13 cellular contexts compared by ENCODE assay signal in genomic region chr4:102429553-102429952, GRCh38.
DNase-seq lines count a peak whose midpoint lies in the region; ATAC-seq, FAIRE-seq and TF ChIP-seq lines count a peak whose summit lies in the region.
"Had no signal": no experiment of that assay in that cellular context is flagged by ENCODE, and none has a peak within 500 bp of the region (broad histone marks: within the 10 kb centered on the region; RNA-seq: fewer than 3 reads in every experiment).

No MANE protein-coding gene starts in this region.

- no peaks in the 10 kb centered on the region for H3K9me1 ChIP-seq in keratinocyte (ENCODE audit: control insufficient read depth, extremely low read depth, insufficient read depth, low read length)

- H4K20me1 ChIP-seq in HCT116 (ENCODE audit: insufficient read depth) (no peaks in the 10 kb centered on the region), keratinocyte (ENCODE audit: control insufficient read depth, extremely low read depth, insufficient read depth, low read length) (no peaks in the 10 kb centered on the region)

- DNase-seq in AG08395 (ENCODE audit: low spot score), result peak; percentile 55
- DNase-seq in HCT116 (ENCODE audit: low read depth, low spot score), result peak; percentile 87
- no peak for DNase-seq in activated naive CD8-positive, alpha-beta T cell treated with anti-CD3 and anti-CD28 coated beads, Interleukin-2, amount 50 U/mL, for 24 hours
- peak; percentile 85 for DNase-seq in keratinocyte (ENCODE audit: low read depth, low spot score)
- DNase-seq in posterior cingulate gyrus, result no peak
- DNase-seq in NCI-H345 (lab: John Stamatoyannopoulos, UW), result no peak
- no peak for DNase-seq in stimulated activated naive CD4-positive, alpha-beta T cell (lab: John Stamatoyannopoulos, UW)
- DNase-seq: activated naive CD4-positive, alpha-beta T cell treated with anti-CD3 and anti-CD28 coated beads, Interleukin-2, amount 10 ng/mL, durations not matched to agents 7 days and 5 days; foreskin melanocyte; NCI-H82 had no signal

- CTCF ChIA-PET in HCT116 (lab: Charles Lee), result no interaction called here

- no peak overlapping the region for H3K27ac Mint-ChIP-seq in activated naive CD8-positive, alpha-beta T cell treated with anti-CD3 and anti-CD28 coated beads, Interleukin-2, amount 50 U/mL, for 24 hours
- H3K27ac Mint-ChIP-seq: activated naive CD4-positive, alpha-beta T cell treated with anti-CD3 and anti-CD28 coated beads, Interleukin-2, amount 10 ng/mL, durations not matched to agents 7 days and 5 days had no signal

- RAD21 ChIA-PET in HCT116 (lab: Charles Lee; ENCODE audit: low non-redundant PET in 1 of 2, low total read pairs in 2 of 2, uncharacterized antibody in 2 of 2, unreplicated experiment in 2 of 2), result interaction anchor here in 1 of 2 experiments (0.7 kb wide), 1 partner anchor 66 kb away, joined by 3 read pairs; no protein-coding TSS in a partner anchor

- BruUV-seq in HCT116 (replicated peaks; lab: Mats Ljungman, UMichigan), result no TSS peak

- H3K36me3 ChIP-seq in HCT116 (ENCODE audit: control insufficient read depth in 1 of 2, insufficient read depth in 2 of 2, low read length in 2 of 2) (no peaks in the 10 kb centered on the region), keratinocyte (ENCODE audit: control insufficient read depth in 2 of 2, extremely low read depth in 1 of 2, insufficient read depth in 2 of 2, low read length in 2 of 2) (no peaks in the 10 kb centered on the region)
- H3K36me3 ChIP-seq: thoracic aorta had no signal

- dilution Hi-C loops in keratinocyte (cut with MboI; ENCODE audit: extremely low pct_ligation_motif_present, low sequenced_read_pairs), result no loop called here

- H3K36me3 Mint-ChIP-seq in activated naive CD8-positive, alpha-beta T cell treated with anti-CD3 and anti-CD28 coated beads, Interleukin-2, amount 50 U/mL, for 24 hours (ENCODE audit: low read depth), result no peaks in the 10 kb centered on the region

- H3K4me3 Mint-ChIP-seq in activated naive CD8-positive, alpha-beta T cell treated with anti-CD3 and anti-CD28 coated beads, Interleukin-2, amount 50 U/mL, for 24 hours, result peak overlapping the region; percentile 3

- no peaks in the 10 kb centered on the region for H3K27me3 Mint-ChIP-seq in activated naive CD8-positive, alpha-beta T cell treated with anti-CD3 and anti-CD28 coated beads, Interleukin-2, amount 50 U/mL, for 24 hours

- ATAC-seq in HCT116 (peak; percentile 83), GM19023 (IDR thresholded peaks at IDR 0.05; ENCODE audit: unreplicated experiment) (no peak)
- no peak for ATAC-seq in activated naive CD8-positive, alpha-beta T cell treated with anti-CD3 and anti-CD28 coated beads, Interleukin-2, amount 50 U/mL, for 24 hours

- H2AFZ ChIP-seq in HCT116 (ENCODE audit: low read depth, low read length, poor library complexity, severe bottlenecking), result peak overlapping the region; percentile 88
- peak overlapping the region; percentile 68 for H2AFZ ChIP-seq in keratinocyte (ENCODE audit: control insufficient read depth, low read length)

- peak overlapping the region; percentile 93 for H3K4me2 ChIP-seq in HCT116 (ENCODE audit: low read length)
- H3K4me2 ChIP-seq in keratinocyte (ENCODE audit: control insufficient read depth, extremely low read depth, insufficient read depth, low read depth, low read length), result peak overlapping the region; percentile 97

- H3K79me2 ChIP-seq in HCT116 (ENCODE audit: insufficient read depth, low read length) (no peaks in the 10 kb centered on the region), keratinocyte (ENCODE audit: control insufficient read depth, insufficient read depth, low read length) (no peaks in the 10 kb centered on the region)

- H3K4me3 ChIP-seq in HCT116 (replicated peaks in 1 of 2; ENCODE audit: low read depth in 1 of 2, low read length in 2 of 2) (peak overlapping the region; percentile 52 to 65), keratinocyte (ENCODE audit: control insufficient read depth in 2 of 3, extremely low read depth in 1 of 3, insufficient read depth in 2 of 3, low read depth in 1 of 3, low read length in 3 of 3) (peak overlapping the region in 2 of 3 experiments; percentile 35 to 82)

- no peaks in the 10 kb centered on the region for H3K9me3 Mint-ChIP-seq in activated naive CD8-positive, alpha-beta T cell treated with anti-CD3 and anti-CD28 coated beads, Interleukin-2, amount 50 U/mL, for 24 hours
- H3K9me3 Mint-ChIP-seq: activated naive CD4-positive, alpha-beta T cell treated with anti-CD3 and anti-CD28 coated beads, Interleukin-2, amount 10 ng/mL, durations not matched to agents 7 days and 5 days had no signal

- TF ChIP-seq POLR2A in HCT116 (IDR thresholded peaks at IDR 0.05; ENCODE audit: borderline replicate concordance, extremely low read depth, insufficient read depth, insufficient read length), result no peak

- H3K4me1 Mint-ChIP-seq in activated naive CD8-positive, alpha-beta T cell treated with anti-CD3 and anti-CD28 coated beads, Interleukin-2, amount 50 U/mL, for 24 hours, result peaks cover 6% of the 10 kb centered on the region

- TF ChIP-seq RAD21 in HCT116 (IDR thresholded peaks at IDR 0.05; ENCODE audit: low read depth), result no peak; the same call in 1 of the 2 replicates

- H3K4me1 ChIP-seq in HCT116 (ENCODE audit: control insufficient read depth in 1 of 2, insufficient read depth in 2 of 2, low read length in 2 of 2) (peaks cover 18 to 29% of the 10 kb centered on the region in 2 experiments; a peak in 3 of 4 replicates), keratinocyte (ENCODE audit: control insufficient read depth, extremely low read depth, insufficient read depth, low read length) (peaks cover 18% of the 10 kb centered on the region)

- TF ChIP-seq CTCF in HCT116 (IDR thresholded peaks at IDR 0.05 in 2 of 3, conservative IDR thresholded peaks at IDR 0.05 in 1 of 3; ENCODE audit: borderline replicate concordance in 1 of 3, insufficient read depth in 1 of 3, low read depth in 2 of 3, low read length in 2 of 3) (no peak), keratinocyte (optimal IDR thresholded peaks at IDR 0.05 in 1 of 3, IDR thresholded peaks at IDR 0.05 in 1 of 3, conservative IDR thresholded peaks at IDR 0.05 in 1 of 3; ENCODE audit: extremely low read depth in 1 of 3, insufficient read depth in 2 of 3, low read length in 3 of 3) (no peak)

- H3K27me3 ChIP-seq in HCT116 (ENCODE audit: insufficient read depth, low read length) (no peaks in the 10 kb centered on the region), keratinocyte (ENCODE audit: control insufficient read depth, extremely low read depth, insufficient read depth, low read length) (no peaks in the 10 kb centered on the region)

- intact Hi-C loops in HCT116 (cut with micrococcal nuclease), result no loop called here
- intact Hi-C loops in posterior cingulate gyrus (cut with DNase I), result no loop called here

- H3K9ac ChIP-seq in HCT116 (ENCODE audit: low read length) (peak overlapping the region; percentile 72), keratinocyte (ENCODE audit: control insufficient read depth, extremely low read depth, insufficient read depth, low read length) (peak overlapping the region; percentile 92)

- H3K27ac ChIP-seq in HCT116 (ENCODE audit: low read depth, low read length) (peak overlapping the region; percentile 52), keratinocyte (ENCODE audit: control insufficient read depth, insufficient read depth, low read length) (peak overlapping the region; percentile 96)
- H3K27ac ChIP-seq: thoracic aorta had no signal

- FAIRE-seq in keratinocyte (lab: Jason Lieb, UNC), result peak; percentile 94
- FAIRE-seq: D721Med had no signal

- POLR2A ChIA-PET in HCT116 (lab: Charles Lee), result no interaction called here

- H3K9me3 ChIP-seq in HCT116 (ENCODE audit: control insufficient read depth in 1 of 2, insufficient read depth in 1 of 2, low read depth in 1 of 2, low read length in 2 of 2), result no peaks in the 10 kb centered on the region
- no peaks in the 10 kb centered on the region for H3K9me3 ChIP-seq in keratinocyte (ENCODE audit: control insufficient read depth, low read depth, low read length)
- H3K9me3 ChIP-seq: thoracic aorta had no signal

- no peaks in the 10 kb centered on the region for H3K9me2 ChIP-seq in HCT116 (ENCODE audit: insufficient read depth)

TF ChIP-seq in HCT116, 20 proteins besides CTCF, POLR2A, EP300 and RAD21 (continues in another document):
- TF ChIP-seq SIN3A (IDR thresholded peaks at IDR 0.05; ENCODE audit: low read depth), result 0 out of 2 replicates have a peak, but pooled peaks have one; percentile 46
- TF ChIP-seq SRF (IDR thresholded peaks at IDR 0.05; ENCODE audit: low read depth), result 0 out of 2 replicates have a peak, but pooled peaks have one; percentile 25
- peak; percentile 73 for TF ChIP-seq JUND (IDR thresholded peaks at IDR 0.05)
- no peak for TF ChIP-seq ZNF274 (IDR thresholded peaks at IDR 0.05; ENCODE audit: low read depth, low read length)
- peak; percentile 49; the same call in 1 of the 2 replicates for TF ChIP-seq SP1 (IDR thresholded peaks at IDR 0.05; ENCODE audit: low read depth)
- TF ChIP-seq CBX3 (IDR thresholded peaks at IDR 0.05; ENCODE audit: low read depth), result peak; percentile 77
- peak; percentile 70 for TF ChIP-seq CEBPB (IDR thresholded peaks at IDR 0.05; ENCODE audit: low read depth)
- peak; percentile 60 for TF ChIP-seq ELF1 (IDR thresholded peaks at IDR 0.05; ENCODE audit: borderline replicate concordance, low read depth)
- peak; percentile 55 for TF ChIP-seq FOSL1 (IDR thresholded peaks at IDR 0.05; ENCODE audit: low read depth)

Comparison
In these comparisons a context has a peak if more than half of its experiments do, and no peak if none do; other contexts are left out.
1. DNase-seq: peak in AG08395 (single experiment), HCT116 (single experiment) and keratinocyte (single experiment); none in activated naive CD8-positive, alpha-beta T cell treated with anti-CD3 and anti-CD28 coated beads, Interleukin-2, amount 50 U/mL, for 24 hours (single experiment), posterior cingulate gyrus (0 of 10), NCI-H345 (single experiment) and stimulated activated naive CD4-positive, alpha-beta T cell (0 of 6).